In the genomic region with DNA sequence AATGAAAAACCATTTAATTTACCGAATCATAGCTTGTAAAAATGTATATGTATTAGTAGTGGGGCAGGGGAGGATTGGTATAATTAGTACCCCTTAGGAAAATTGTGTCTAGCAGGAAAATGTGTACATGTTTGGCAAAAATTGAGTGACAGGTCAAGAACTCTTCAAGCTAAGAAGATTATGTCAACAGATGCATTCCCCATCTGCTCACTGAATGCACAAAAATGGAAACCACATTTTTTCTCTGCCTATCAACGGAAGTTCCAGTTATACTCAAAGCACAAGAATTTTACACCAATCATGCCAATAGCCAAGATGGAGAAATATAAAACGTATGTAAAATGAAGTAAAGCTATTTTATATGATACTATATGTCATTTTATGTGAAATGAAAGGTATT, we compare ENCODE assay signal across 14 cellular contexts.
DNase-seq lines count a peak whose midpoint lies in the region; ATAC-seq lines count a peak whose summit lies in the region.
"Had no signal": no experiment of that assay in that cellular context is flagged by ENCODE, and none has a peak within 500 bp of the region (broad histone marks: within the 10 kb centered on the region; RNA-seq: fewer than 3 reads in every experiment).

No MANE protein-coding gene starts in this region.

- ATAC-seq in GM19324 (IDR thresholded peaks at IDR 0.05; ENCODE audit: low FRiP score, unreplicated experiment) (no peak), GM21737 (IDR thresholded peaks at IDR 0.05; ENCODE audit: unreplicated experiment) (no peak)

- peak; percentile 20 for DNase-seq in NCI-H1694 treated with DMSO at 0.1 percent for 48 hours (lab: John Stamatoyannopoulos, UW)
- no peak for DNase-seq in NCI-H1694 (lab: John Stamatoyannopoulos, UW)
- peak; percentile 46 for DNase-seq in NCI-H2171 treated with DMSO at 0.1 percent for 48 hours (lab: John Stamatoyannopoulos, UW)
- peak; percentile 43 for DNase-seq in NCI-H82 treated with DMSO at 0.1 percent for 48 hours (lab: John Stamatoyannopoulos, UW; ENCODE audit: unreplicated experiment)
- DNase-seq in NCI-H128 (lab: John Stamatoyannopoulos, UW; ENCODE audit: unreplicated experiment) = no peak
- DNase-seq in SK-N-DZ (ENCODE audit: low spot score) = no peak
- DNase-seq: CD4-positive, CD25-positive, alpha-beta regulatory T cell; DND-41; GF-D8; GOT3; H9; KG1 had no signal

Comparison
In these comparisons a context has a peak if more than half of its experiments do, and no peak if none do; other contexts are left out.
1. DNase-seq: peak in NCI-H1694 treated with DMSO at 0.1 percent for 48 hours (single experiment), NCI-H2171 treated with DMSO at 0.1 percent for 48 hours (single experiment) and NCI-H82 treated with DMSO at 0.1 percent for 48 hours (single experiment); none in NCI-H1694 (single experiment), NCI-H128 (single experiment) and SK-N-DZ (single experiment).